Comparison of ENCODE assay signal across 1 cellular context in genomic region chr17:45759761-45760160, GRCh38.
TF ChIP-seq lines count a peak whose summit lies in the region.

No MANE protein-coding gene starts in this region.

TF ChIP-seq in HepG2, 621 proteins besides CTCF, POLR2A, EP300 and RAD21:
- TF ChIP-seq ZXDC (CRISPR knock-in tag; IDR thresholded peaks at IDR 0.05) (no peak), ZNF143 (CRISPR knock-in tag; IDR thresholded peaks at IDR 0.05) (peak; percentile 76), THAP11 (CRISPR knock-in tag; IDR thresholded peaks at IDR 0.05) (peak; percentile 74), NFYC (CRISPR knock-in tag; IDR thresholded peaks at IDR 0.05) (peak; percentile 40; the same call in 1 of the 2 replicates)
